In genomic region chr3:57142335-57142734, GRCh38 we compare ENCODE assay signal across 12 cellular contexts.
"Had no signal": no experiment of that assay in that cellular context is flagged by ENCODE, and none has a peak within 500 bp of the region (broad histone marks: within the 10 kb centered on the region; RNA-seq: fewer than 3 reads in every experiment).

No MANE protein-coding gene starts in this region.

- ATAC-seq: left lung had no signal

- H3K27me3 ChIP-seq: left lung, upper lobe of left lung had no signal

- H3K27me3 Mint-ChIP-seq: progenitor cell of endocrine pancreas had no signal

- H3K4me3 Mint-ChIP-seq: activated naive CD4-positive, alpha-beta T cell treated with anti-CD3 and anti-CD28 coated beads, Interleukin-2, amount 50 U/mL, for 24 hours; central memory CD8-positive, alpha-beta T cell; T-helper 1 cell treated with Interleukin-12 subunit alpha and Interleukin-12 subunit beta and Interleukin-4 antibody, amounts not matched to agents 30 μg/mL and 1 μg/mL, for 36 hours had no signal

- H3K4me3 ChIP-seq: left lung, upper lobe of left lung had no signal

- H3K27ac ChIP-seq: epithelial cell of prostate, left lung, upper lobe of left lung had no signal

- H3K4me1 Mint-ChIP-seq: activated naive CD4-positive, alpha-beta T cell treated with anti-CD3 and anti-CD28 coated beads, Interleukin-2, amount 50 U/mL, for 24 hours; central memory CD8-positive, alpha-beta T cell had no signal

- H3K4me1 ChIP-seq: left lung, upper lobe of left lung had no signal

- DNase-seq: activated effector memory CD4-positive, alpha-beta T cell treated with Interleukin-2 at 50 U/mL for 16 hours; activated T-cell treated with anti-CD3 and anti-CD28 coated beads, Interleukin-2, amount 50 U/mL, for 1 hour; effector memory CD4-positive, alpha-beta T cell; left lung; stimulated activated CD4-positive, alpha-beta T cell treated with anti-CD3 and anti-CD28 coated beads, Interleukin-12 subunit alpha, Interleukin-12 subunit beta, amount 100 ng/mL, for 4 hours; stimulated activated naive CD4-positive, alpha-beta T cell; upper lobe of left lung had no signal

- H3K36me3 Mint-ChIP-seq: activated naive CD4-positive, alpha-beta T cell treated with anti-CD3 and anti-CD28 coated beads, Interleukin-2, amount 50 U/mL, for 24 hours had no signal

- H3K27ac Mint-ChIP-seq: activated naive CD4-positive, alpha-beta T cell treated with anti-CD3 and anti-CD28 coated beads, Interleukin-2, amount 50 U/mL, for 24 hours; T-helper 1 cell treated with Interleukin-12 subunit alpha and Interleukin-12 subunit beta and Interleukin-4 antibody, amounts not matched to agents 30 μg/mL and 1 μg/mL, for 36 hours had no signal

- H3K9me3 Mint-ChIP-seq: activated naive CD4-positive, alpha-beta T cell treated with anti-CD3 and anti-CD28 coated beads, Interleukin-2, amount 50 U/mL, for 24 hours; central memory CD8-positive, alpha-beta T cell; T-helper 1 cell treated with Interleukin-12 subunit alpha and Interleukin-12 subunit beta and Interleukin-4 antibody, amounts not matched to agents 30 μg/mL and 1 μg/mL, for 36 hours had no signal

- H3K36me3 ChIP-seq: left lung, upper lobe of left lung had no signal

- H3K9me3 ChIP-seq: left lung, upper lobe of left lung had no signal
